Comparison of ENCODE assay signal across 23 cellular contexts in genomic region chr2:101524811-101525430, GRCh38. TPM values are rescaled to one million over a fixed set of nuclear protein-coding genes. Genes with fewer than 3 reads are reported as not detected.
DNase-seq lines count a peak whose midpoint lies in the region; ATAC-seq and TF ChIP-seq lines count a peak whose summit lies in the region.
"Had no signal": no experiment of that assay in that cellular context is flagged by ENCODE, and none has a peak within 500 bp of the region (broad histone marks: within the 10 kb centered on the region; RNA-seq: fewer than 3 reads in every experiment).

No MANE protein-coding gene starts in this region.

- no peaks in the 10 kb centered on the region for H3K9me3 Mint-ChIP-seq in activated T-helper 2 cell treated with anti-CD3 and anti-CD28 coated beads, Interferon-gamma antibody, Interleukin-2, Interleukin-4, amounts not matched to agents 10 μg/mL and 5 μg/mL and 100 μg/mL, durations not matched to agents 14 hours and 24 hours and 36 hours
- H3K9me3 Mint-ChIP-seq: CD4-positive, alpha-beta memory T cell; stimulated activated naive B cell treated with anti-CD40 and anti-IgM and Interleukin-4, amounts not matched to agents 10 μg/mL and 1 μg/mL and 100 μg/mL, for 72 hours had no signal

- peaks cover 5% of the 10 kb centered on the region for H3K4me1 Mint-ChIP-seq in activated T-helper 2 cell treated with anti-CD3 and anti-CD28 coated beads, Interferon-gamma antibody, Interleukin-2, Interleukin-4, amounts not matched to agents 10 μg/mL and 5 μg/mL and 100 μg/mL, durations not matched to agents 14 hours and 24 hours and 36 hours (ENCODE audit: low read depth)

- 84% methylated on average over 6 of the region's 6 CpGs for WGBS in right cardiac atrium

- TF ChIP-seq CTCF in foreskin fibroblast (IDR thresholded peaks at IDR 0.05; ENCODE audit: low read depth, low read length) (no peak), upper lobe of right lung (IDR thresholded peaks at IDR 0.05) (no peak), ascending aorta (IDR thresholded peaks at IDR 0.05) (no peak)

- no peak overlapping the region for H3K27ac ChIP-seq in right cardiac atrium (ENCODE audit: low read length)
- H3K27ac ChIP-seq in upper lobe of right lung, result no peak overlapping the region
- H3K27ac ChIP-seq in ascending aorta, result no peak overlapping the region
- H3K27ac ChIP-seq: foreskin keratinocyte, KMS-11, tibial nerve had no signal

- intact Hi-C loops in Right ventricle myocardium superior (cut with DNase I), result loop anchor here (10.0 kb wide), 1 partner anchor 170 kb away; the partner anchor contains the start of gene MAP4K4
- intact Hi-C loops in right cardiac atrium (cut with DNase I), result loop anchor here in 2 of 4 donors (5.0 to 10.0 kb wide), 2 partner anchors 170 to 307 kb away; partner anchors contain the start of gene MAP4K4 (in 1 of the 2)
- intact Hi-C loops in upper lobe of right lung (cut with DNase I), result no loop called here
- intact Hi-C loops in ascending aorta (cut with DNase I), result no loop called here
- intact Hi-C loops in activated T-helper 2 cell treated with anti-CD3 and anti-CD28 coated beads, Interferon-gamma antibody, Interleukin-2, Interleukin-4, amounts not matched to agents 10 μg/mL and 5 μg/mL and 100 μg/mL, durations not matched to agents 14 hours and 24 hours and 36 hours (cut with micrococcal nuclease), result no loop called here

- peaks cover 10% of the 10 kb centered on the region for H3K27me3 Mint-ChIP-seq in activated T-helper 2 cell treated with anti-CD3 and anti-CD28 coated beads, Interferon-gamma antibody, Interleukin-2, Interleukin-4, amounts not matched to agents 10 μg/mL and 5 μg/mL and 100 μg/mL, durations not matched to agents 14 hours and 24 hours and 36 hours (ENCODE audit: low read depth)
- H3K27me3 Mint-ChIP-seq: CD4-positive, alpha-beta memory T cell had no signal

- H3K4me3 ChIP-seq in right cardiac atrium (ENCODE audit: low read length), result no peak overlapping the region
- H3K4me3 ChIP-seq in foreskin fibroblast (ENCODE audit: low read depth in 1 of 2, low read length in 2 of 2), result no peak overlapping the region
- H3K4me3 ChIP-seq in upper lobe of right lung, result no peak overlapping the region
- no peak overlapping the region for H3K4me3 ChIP-seq in ascending aorta
- H3K4me3 ChIP-seq: tibial nerve had no signal

- no peaks in the 10 kb centered on the region for H3K4me1 ChIP-seq in right cardiac atrium (ENCODE audit: control insufficient read depth, insufficient read depth, low read length)
- no peaks in the 10 kb centered on the region for H3K4me1 ChIP-seq in upper lobe of right lung
- no peaks in the 10 kb centered on the region for H3K4me1 ChIP-seq in ascending aorta
- H3K4me1 ChIP-seq: tibial nerve had no signal

- no peak overlapping the region for H3K27ac Mint-ChIP-seq in activated T-helper 2 cell treated with anti-CD3 and anti-CD28 coated beads, Interferon-gamma antibody, Interleukin-2, Interleukin-4, amounts not matched to agents 10 μg/mL and 5 μg/mL and 100 μg/mL, durations not matched to agents 14 hours and 24 hours and 36 hours
- H3K27ac Mint-ChIP-seq: CD4-positive, alpha-beta memory T cell; naive B cell; stimulated activated naive B cell treated with anti-CD40 and anti-IgM and Interleukin-4, amounts not matched to agents 10 μg/mL and 1 μg/mL and 100 μg/mL, for 72 hours had no signal

- H3K4me3 Mint-ChIP-seq in activated T-helper 2 cell treated with anti-CD3 and anti-CD28 coated beads, Interferon-gamma antibody, Interleukin-2, Interleukin-4, amounts not matched to agents 10 μg/mL and 5 μg/mL and 100 μg/mL, durations not matched to agents 14 hours and 24 hours and 36 hours (ENCODE audit: low read depth), result no peak overlapping the region
- H3K4me3 Mint-ChIP-seq: CD4-positive, alpha-beta memory T cell; naive B cell; stimulated activated naive B cell treated with anti-CD40 and anti-IgM and Interleukin-4, amounts not matched to agents 10 μg/mL and 1 μg/mL and 100 μg/mL, for 72 hours had no signal

- no peaks in the 10 kb centered on the region for H3K27me3 ChIP-seq in right cardiac atrium (ENCODE audit: control insufficient read depth, insufficient read depth)
- H3K27me3 ChIP-seq in upper lobe of right lung, result no peaks in the 10 kb centered on the region
- H3K27me3 ChIP-seq in ascending aorta, result no peaks in the 10 kb centered on the region
- H3K27me3 ChIP-seq: foreskin keratinocyte, tibial nerve had no signal

- H3K9me3 ChIP-seq in right cardiac atrium (ENCODE audit: control insufficient read depth, low read length), result no peaks in the 10 kb centered on the region
- no peaks in the 10 kb centered on the region for H3K9me3 ChIP-seq in upper lobe of right lung
- no peaks in the 10 kb centered on the region for H3K9me3 ChIP-seq in ascending aorta

- ATAC-seq in Right ventricle myocardium superior (ENCODE audit: poor library complexity) (peak; percentile 84), right cardiac atrium (no peak), upper lobe of right lung (peak; percentile 66), HG03135 (IDR thresholded peaks at IDR 0.05; ENCODE audit: unreplicated experiment) (no peak)
- ATAC-seq: activated CD4-positive, CD25-positive, alpha-beta regulatory T cell treated with anti-CD3 and anti-CD28 coated beads, Interleukin-2, amount 50 U/mL, for 24 hours; foreskin keratinocyte; stimulated activated naive B cell treated with anti-CD40 and anti-IgM and Interleukin-4, amounts not matched to agents 10 μg/mL and 1 μg/mL and 100 μg/mL, for 72 hours had no signal

- DNase-seq in Right ventricle myocardium superior (peak; percentile 63), right cardiac atrium (no peak), SK-MEL-5 (ENCODE audit: low read depth, low spot score) (peak; percentile 63), foreskin fibroblast (peak; percentile 45 to 69), upper lobe of right lung (no peak), ascending aorta (ENCODE audit: low spot score in 2 of 2) (no peak)
- DNase-seq in activated T-helper 2 cell treated with anti-CD3 and anti-CD28 coated beads, Interferon-gamma antibody, Interleukin-2, Interleukin-4, amounts not matched to agents 10 μg/mL and 5 μg/mL and 100 μg/mL, durations not matched to agents 14 hours and 24 hours and 36 hours (ENCODE audit: low spot score), result no peak
- DNase-seq: amniotic stem cell; CD4-positive, alpha-beta memory T cell; central memory CD4-positive, alpha-beta T cell; DMS79; effector CD8-positive, alpha-beta T cell; foreskin keratinocyte; GOT3; naive B cell; NCI-H146; NCI-H345; stimulated activated naive B cell treated with anti-CD40 and anti-IgM and Interleukin-4, amounts not matched to agents 10 μg/mL and 1 μg/mL and 100 μg/mL, for 72 hours had no signal

- in situ Hi-C loops in SK-MEL-5 (cut with HindIII; ENCODE audit: low pct_unique_long_range_greater_than_20kb, low sequenced_read_pairs), result no loop called here

- no peaks in the 10 kb centered on the region for H3K36me3 Mint-ChIP-seq in activated T-helper 2 cell treated with anti-CD3 and anti-CD28 coated beads, Interferon-gamma antibody, Interleukin-2, Interleukin-4, amounts not matched to agents 10 μg/mL and 5 μg/mL and 100 μg/mL, durations not matched to agents 14 hours and 24 hours and 36 hours (ENCODE audit: low read depth)
- H3K36me3 Mint-ChIP-seq: CD4-positive, alpha-beta memory T cell; naive B cell; stimulated activated naive B cell treated with anti-CD40 and anti-IgM and Interleukin-4, amounts not matched to agents 10 μg/mL and 1 μg/mL and 100 μg/mL, for 72 hours had no signal

- H3K36me3 ChIP-seq in upper lobe of right lung (no peaks in the 10 kb centered on the region), ascending aorta (no peaks in the 10 kb centered on the region)
- H3K36me3 ChIP-seq: tibial nerve had no signal

RNA-seq across cellular contexts. Expression of gene RFX8, which starts 50.0 kb away (rescaled TPM):
- total RNA-seq in Right ventricle myocardium superior (not detected), right cardiac atrium (1 to 10 TPM in 1 of 4 donors, under 1 TPM in 3; 0.50 to 1.1 (median 0.62) TPM), upper lobe of right lung (not detected), ascending aorta (not detected)
- polyA plus RNA-seq in right cardiac atrium, result 0.45 TPM
- not detected in 2 replicates for total RNA-seq in SK-MEL-5 (2014; rRNA removed; shearing (Covaris generic))
- polyA plus RNA-seq in SK-MEL-5 (2015; cell fraction: cytosol; rRNA removed), result not detected in 2 replicates
- polyA plus RNA-seq in SK-MEL-5 (2015; cell fraction: nucleus; rRNA removed), result not detected in 2 replicates
- 1.3 and 1.6 TPM in 2 replicates for total RNA-seq in activated T-helper 2 cell treated with anti-CD3 and anti-CD28 coated beads, Interferon-gamma antibody, Interleukin-2, Interleukin-4, amounts not matched to agents 10 μg/mL and 5 μg/mL and 100 μg/mL, durations not matched to agents 14 hours and 24 hours and 36 hours
- total RNA-seq: A172 had no signal
- polyA plus RNA-seq: CD4-positive, alpha-beta memory T cell had no signal

Comparison
In these comparisons a context has a peak if more than half of its experiments do, and no peak if none do; other contexts are left out.
1. ATAC-seq: peak in Right ventricle myocardium superior (single experiment) and upper lobe of right lung (single experiment); none in right cardiac atrium (0 of 2) and HG03135 (single experiment).
2. DNase-seq: peak in Right ventricle myocardium superior (single experiment), SK-MEL-5 (single experiment) and foreskin fibroblast (2 of 2); none in right cardiac atrium (0 of 3), upper lobe of right lung (single experiment), ascending aorta (0 of 2) and activated T-helper 2 cell treated with anti-CD3 and anti-CD28 coated beads, Interferon-gamma antibody, Interleukin-2, Interleukin-4, amounts not matched to agents 10 μg/mL and 5 μg/mL and 100 μg/mL, durations not matched to agents 14 hours and 24 hours and 36 hours (single experiment).